1 cellular context compared by ENCODE assay signal in genomic region chr2:20050104-20050711, GRCh38.
TF ChIP-seq lines count a peak whose summit lies in the region.

No MANE protein-coding gene starts in this region.

TF ChIP-seq in K562, 482 proteins besides CTCF, POLR2A, EP300 and RAD21 (continues in another document):
- TF ChIP-seq ZNF354B (CRISPR knock-in tag; IDR thresholded peaks at IDR 0.05) (no peak), NR1H2 (CRISPR knock-in tag; IDR thresholded peaks at IDR 0.05) (no peak), NR0B1 (IDR thresholded peaks at IDR 0.05; ENCODE audit: partially characterized antibody) (no peak), USF2 (CRISPR knock-in tag; IDR thresholded peaks at IDR 0.05) (no peak), BRD9 (IDR thresholded peaks at IDR 0.05; ENCODE audit: low read depth, partially characterized antibody) (no peak), THRA (IDR thresholded peaks at IDR 0.05) (no peak), UBTF (IDR thresholded peaks at IDR 0.05; ENCODE audit: borderline replicate concordance in 1 of 2, low read depth in 2 of 2, low read length in 2 of 2) (no peak), TGIF2 (CRISPR knock-in tag; IDR thresholded peaks at IDR 0.05) (no peak), NCOA1 (IDR thresholded peaks at IDR 0.05; ENCODE audit: low read depth) (no peak), RBM14 (IDR thresholded peaks at IDR 0.05; ENCODE audit: borderline replicate concordance, insufficient read depth, low read depth, low read length) (no peak), PHF20 (IDR thresholded peaks at IDR 0.05; ENCODE audit: partially characterized antibody) (no peak), CCAR2 (IDR thresholded peaks at IDR 0.05; ENCODE audit: low read depth, low read length) (no peak), SAP30 (IDR thresholded peaks at IDR 0.05; ENCODE audit: borderline replicate concordance, insufficient read depth, low read depth, low read length, poor library complexity, severe bottlenecking) (no peak), MEF2D (tag; conservative IDR thresholded peaks at IDR 0.05; ENCODE audit: low read depth) (no peak), KDM4B (IDR thresholded peaks at IDR 0.05; ENCODE audit: borderline replicate concordance in 2 of 2, low read depth in 1 of 2) (no peak), ZFP30 (CRISPR knock-in tag; IDR thresholded peaks at IDR 0.05; ENCODE audit: borderline replicate concordance) (no peak), RBM25 (IDR thresholded peaks at IDR 0.05; ENCODE audit: low read depth, low read length, severe bottlenecking) (no peak), SRSF1 (IDR thresholded peaks at IDR 0.05; ENCODE audit: low read depth, low read length) (no peak), JUN (IDR thresholded peaks at IDR 0.05; ENCODE audit: borderline replicate concordance, low read depth, low read length) (no peak), JUN (CRISPR knock-in tag; IDR thresholded peaks at IDR 0.05; ENCODE audit: borderline replicate concordance) (peak; percentile 47; the same call in 1 of the 2 replicates), E2F5 (CRISPR knock-in tag; IDR thresholded peaks at IDR 0.05) (no peak), POLR2B (IDR thresholded peaks at IDR 0.05; ENCODE audit: low read depth, partially characterized antibody) (no peak), ZNF407 (IDR thresholded peaks at IDR 0.05; ENCODE audit: low read depth) (no peak), PRDM10 (IDR thresholded peaks at IDR 0.05; ENCODE audit: partially characterized antibody) (no peak), ERF (CRISPR knock-in tag; IDR thresholded peaks at IDR 0.05) (no peak), HDAC1 (IDR thresholded peaks at IDR 0.05) (no peak), HCFC1 (IDR thresholded peaks at IDR 0.05; ENCODE audit: low read depth, low read length) (no peak), ATF7 (IDR thresholded peaks at IDR 0.05) (peak; percentile 64), GMEB1 (CRISPR knock-in tag; IDR thresholded peaks at IDR 0.05) (no peak), ZNF324 (CRISPR knock-in tag; IDR thresholded peaks at IDR 0.05) (no peak), FOXP1 (CRISPR knock-in tag; IDR thresholded peaks at IDR 0.05) (no peak), HOMEZ (CRISPR knock-in tag; IDR thresholded peaks at IDR 0.05) (no peak), ZNF511 (CRISPR knock-in tag; IDR thresholded peaks at IDR 0.05) (no peak)
